In genomic region chr1:228236744-228237143, GRCh38 we compare ENCODE assay signal across 8 cellular contexts. TPM values are rescaled to one million over a fixed set of nuclear protein-coding genes. Genes with fewer than 3 reads are reported as not detected.
DNase-seq lines count a peak whose midpoint lies in the region; ATAC-seq and TF ChIP-seq lines count a peak whose summit lies in the region.

No MANE protein-coding gene starts in this region.

- peak; percentile 43 for ATAC-seq in esophagus mucosa
- ATAC-seq in naive thymus-derived CD8-positive, alpha-beta T cell = no peak
- ATAC-seq in GM21390 (IDR thresholded peaks at IDR 0.05; ENCODE audit: unreplicated experiment) = no peak
- ATAC-seq in sciatic nerve = no peak

- DNase-seq in SIG-M5 treated with dmso at 0.1 percent for 504 hours (lab: John Stamatoyannopoulos, UW; ENCODE audit: unreplicated experiment) = peak; percentile 54
- no peak for DNase-seq in SIG-M5 (lab: John Stamatoyannopoulos, UW)
- peak; percentile 47 for DNase-seq in NCI-H69 (lab: John Stamatoyannopoulos, UW)
- no peak for DNase-seq in retinal pigment epithelial cell (ENCODE audit: low read depth)
- DNase-seq in naive thymus-derived CD8-positive, alpha-beta T cell = no peak
- DNase-seq in sciatic nerve (ENCODE audit: low spot score) = no peak

- H3K4me1 Mint-ChIP-seq in naive thymus-derived CD8-positive, alpha-beta T cell = peaks cover 2 to 9% (median 7%) of the 10 kb centered on the region in 4 donors

- peaks cover 69 to 86% (median 78%) of the 10 kb centered on the region in 3 donors for H3K36me3 Mint-ChIP-seq in naive thymus-derived CD8-positive, alpha-beta T cell

- H3K27me3 Mint-ChIP-seq in naive thymus-derived CD8-positive, alpha-beta T cell = no peaks in the 10 kb centered on the region

- intact Hi-C loops in sciatic nerve (cut with DNase I) = no loop called here

- peaks cover 3 to 61% (median 31%) of the 10 kb centered on the region in 9 donors for H3K9me3 Mint-ChIP-seq in naive thymus-derived CD8-positive, alpha-beta T cell

- POLR2A ChIA-PET in naive thymus-derived CD8-positive, alpha-beta T cell (lab: Charles Lee) = interaction anchor here (0.6 kb wide), 1 partner anchor 432 kb away, joined by 5 read pairs; no protein-coding TSS in a partner anchor

- peak overlapping the region in 1 of 10 donors; percentile 54 for H3K27ac Mint-ChIP-seq in naive thymus-derived CD8-positive, alpha-beta T cell

- no peak overlapping the region for H3K4me3 Mint-ChIP-seq in naive thymus-derived CD8-positive, alpha-beta T cell

- H3K4me3 ChIP-seq in retinal pigment epithelial cell (ENCODE audit: low read length) = no peak overlapping the region

- TF ChIP-seq CTCF in retinal pigment epithelial cell (conservative IDR thresholded peaks at IDR 0.05; ENCODE audit: low read depth, low read length) = peak; percentile 72

RNA-seq across cellular contexts. Expression of gene OBSCN, which starts 28.9 kb away (rescaled TPM):
- total RNA-seq in esophagus mucosa (9.8 TPM), sciatic nerve (18.3 TPM)
- 100 to 1,000 TPM in 1 of 2 experiments, 10 to 100 TPM in 1; 99.3 to 102 TPM for total RNA-seq in naive thymus-derived CD8-positive, alpha-beta T cell
- 1 to 10 TPM in 2 of 3 donors, under 1 TPM in 1; 0.56 to 4.9 (median 2.4) TPM for polyA plus RNA-seq in naive thymus-derived CD8-positive, alpha-beta T cell

Comparison
In these comparisons a context has a peak if more than half of its experiments do, and no peak if none do; other contexts are left out.
1. DNase-seq: peak in SIG-M5 treated with dmso at 0.1 percent for 504 hours (single experiment) and NCI-H69 (single experiment); none in SIG-M5 (single experiment), retinal pigment epithelial cell (single experiment), naive thymus-derived CD8-positive, alpha-beta T cell (0 of 10) and sciatic nerve (single experiment).